8 cellular contexts compared by ENCODE assay signal in genomic region chr14:88791629-88792571, GRCh38. TPM values are rescaled to one million over a fixed set of nuclear protein-coding genes. Genes with fewer than 3 reads are reported as not detected.
DNase-seq lines count a peak whose midpoint lies in the region; ATAC-seq, FAIRE-seq and TF ChIP-seq lines count a peak whose summit lies in the region.

No MANE protein-coding gene starts in this region.

- H3K36me3 ChIP-seq in Peyer's patch (no peaks in the 10 kb centered on the region), left lung (no peaks in the 10 kb centered on the region)

- peaks cover 7% of the 10 kb centered on the region for H3K36me3 Mint-ChIP-seq in central memory CD8-positive, alpha-beta T cell (ENCODE audit: insufficient read depth)

- no peak for TF ChIP-seq POLR2A in Peyer's patch (IDR thresholded peaks at IDR 0.05)

- FAIRE-seq in D721Med (lab: Jason Lieb, UNC) = peak; percentile 63

- no peaks in the 10 kb centered on the region for H3K9me3 ChIP-seq in Peyer's patch
- H3K9me3 ChIP-seq in left lung = no peaks in the 10 kb centered on the region

- peak overlapping the region; percentile 65 for H3K27ac Mint-ChIP-seq in central memory CD8-positive, alpha-beta T cell (ENCODE audit: low read depth)

- peaks cover 14% of the 10 kb centered on the region for H3K4me1 Mint-ChIP-seq in central memory CD8-positive, alpha-beta T cell

- no peaks in the 10 kb centered on the region for H3K27me3 Mint-ChIP-seq in central memory CD8-positive, alpha-beta T cell

- intact Hi-C loops in left lung (cut with DNase I) = no loop called here

- H3K27me3 ChIP-seq in Peyer's patch = no peaks in the 10 kb centered on the region
- H3K27me3 ChIP-seq in left lung = peaks cover 17 to 43% of the 10 kb centered on the region in 2 donors

- no peaks in the 10 kb centered on the region for H3K9me3 Mint-ChIP-seq in central memory CD8-positive, alpha-beta T cell

- peak overlapping the region; percentile 83 for H3K4me3 Mint-ChIP-seq in central memory CD8-positive, alpha-beta T cell

- H3K27ac ChIP-seq in Peyer's patch = peak overlapping the region; percentile 73 to 88 (median 79)
- H3K27ac ChIP-seq in left lung = peak overlapping the region; percentile 33 to 64

- peak overlapping the region; percentile 62 to 76 (median 74) for H3K4me3 ChIP-seq in Peyer's patch
- peak overlapping the region; percentile 52 to 59 for H3K4me3 ChIP-seq in left lung

- H3K4me1 ChIP-seq in Peyer's patch = peaks cover 0 to 12% (median 4%) of the 10 kb centered on the region in 4 donors
- peaks cover 0 to 19% of the 10 kb centered on the region in 2 donors for H3K4me1 ChIP-seq in left lung

- DNase-seq in D721Med (ENCODE audit: insufficient read length, low spot score) (no peak), Peyer's patch (peak; percentile 31 to 59 (median 55)), left lung (peak; percentile 34 to 82), ureter (ENCODE audit: low spot score) (no peak)
- DNase-seq in central memory CD8-positive, alpha-beta T cell (ENCODE audit: low spot score in 2 of 2) = peak; percentile 11 to 19
- peak in 2 of 3 experiments; percentile 2 to 23 for DNase-seq in stimulated activated CD4-positive, alpha-beta T cell treated with anti-CD3 and anti-CD28 coated beads, TNF-alpha, amount 100 ng/mL, for 24 hours (ENCODE audit: low read depth in 3 of 3)
- no peak for DNase-seq in activated effector memory CD4-positive, alpha-beta T cell treated with Interleukin-2 at 50 U/mL for 16 hours

- peak; percentile 2 for ATAC-seq in HG02798 (IDR thresholded peaks at IDR 0.05; ENCODE audit: poor library complexity, unreplicated experiment)
- ATAC-seq in central memory CD8-positive, alpha-beta T cell (replicated peaks; ENCODE audit: extremely low read depth, poor library complexity, severe bottlenecking) = no peak
- peak; percentile 8 for ATAC-seq in left lung

- TF ChIP-seq CTCF in D721Med (IDR thresholded peaks at IDR 0.05; ENCODE audit: insufficient read depth, missing control alignments) (no peak), Peyer's patch (IDR thresholded peaks at IDR 0.05) (no peak), left lung (IDR thresholded peaks at IDR 0.05) (no peak)

RNA-seq across cellular contexts. Expression of gene EML5, which starts 0.9 kb away (rescaled TPM):
- 1 to 10 TPM in 2 of 4 donors, under 1 TPM in 2; 0.35 to 3.3 (median 1.3) TPM for total RNA-seq in Peyer's patch
- total RNA-seq in left lung = 1 to 10 TPM; 1.1 to 1.8 TPM
- total RNA-seq in ureter = 2.0 TPM

RNA-seq across cellular contexts. Expression of gene TTC8, which starts 32.6 kb away (rescaled TPM):
- total RNA-seq in Peyer's patch = 10 to 100 TPM in 3 of 4 donors, 1 to 10 TPM in 1; 5.1 to 22.3 (median 13.8) TPM
- 10 to 100 TPM; 17.3 to 17.5 TPM for total RNA-seq in left lung
- total RNA-seq in ureter = 44.7 TPM

Comparison
In these comparisons a context has a peak if more than half of its experiments do, and no peak if none do; other contexts are left out.
1. DNase-seq: peak in Peyer's patch (3 of 3), central memory CD8-positive, alpha-beta T cell (2 of 2), left lung (2 of 2) and stimulated activated CD4-positive, alpha-beta T cell treated with anti-CD3 and anti-CD28 coated beads, TNF-alpha, amount 100 ng/mL, for 24 hours (2 of 3); none in D721Med (single experiment), ureter (single experiment) and activated effector memory CD4-positive, alpha-beta T cell treated with Interleukin-2 at 50 U/mL for 16 hours (single experiment).